Comparison of ENCODE assay signal across 8 cellular contexts in the genomic region with DNA sequence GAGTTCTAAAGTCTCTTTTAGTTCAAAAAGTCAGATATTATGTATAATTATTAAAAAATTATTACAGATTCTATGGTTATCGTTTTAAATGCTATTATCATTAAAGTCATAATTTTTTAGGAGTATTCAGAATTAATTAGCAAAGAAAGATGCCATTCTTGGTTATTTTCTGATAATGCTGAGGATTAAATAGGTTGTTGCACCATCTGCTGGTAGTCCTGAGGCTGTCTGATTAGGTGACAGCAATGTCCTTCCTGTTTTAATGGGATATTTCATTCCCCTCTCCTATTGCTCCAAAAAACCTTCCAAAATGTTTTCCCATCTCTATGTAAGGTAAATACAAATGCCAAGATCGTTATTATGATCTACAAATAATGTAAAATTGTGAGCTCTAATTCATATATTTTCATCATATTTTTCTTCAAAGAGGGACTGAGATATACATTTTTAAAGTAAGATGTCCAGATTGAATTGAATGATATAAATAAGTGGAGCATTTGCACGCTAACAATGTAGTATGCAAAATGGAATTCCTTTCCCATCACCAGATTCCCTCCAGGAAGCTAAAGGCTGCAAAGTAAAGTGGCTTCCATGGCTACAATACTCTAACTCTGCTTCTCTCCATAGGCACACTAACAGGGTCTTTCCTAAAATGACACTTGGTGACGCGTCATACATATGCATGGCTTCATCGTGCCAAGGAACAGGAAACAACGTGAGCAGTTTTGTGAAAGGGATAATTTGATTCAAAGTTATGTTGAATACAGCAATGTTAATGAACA. TPM values are rescaled to one million over a fixed set of nuclear protein-coding genes. Genes with fewer than 3 reads are reported as not detected.
DNase-seq lines count a peak whose midpoint lies in the region; ATAC-seq and TF ChIP-seq lines count a peak whose summit lies in the region.

No MANE protein-coding gene starts in this region.

- H3K27me3 Mint-ChIP-seq in T-helper 2 cell treated with Interferon-gamma antibody and Interleukin-4, amounts not matched to agents 5 μg/mL and 100 μg/mL, for 36 hours (ENCODE audit: low read depth): peaks cover 30% of the 10 kb centered on the region

- H2AFZ ChIP-seq in ACC112 (ENCODE audit: low read length, unreplicated experiment): peak overlapping the region; percentile 86

- TF ChIP-seq POLR2A in sigmoid colon (IDR thresholded peaks at IDR 0.05): no peak

- H3K4me1 Mint-ChIP-seq in T-helper 2 cell treated with Interferon-gamma antibody and Interleukin-4, amounts not matched to agents 5 μg/mL and 100 μg/mL, for 36 hours (ENCODE audit: low read depth): no peaks in the 10 kb centered on the region

- peak; percentile 42 for TF ChIP-seq CTCF in GM10248 (IDR thresholded peaks at IDR 0.05; ENCODE audit: control extremely low read depth, extremely low read depth, low read depth, missing control alignments)
- peak; percentile 47 to 79 (median 64) for TF ChIP-seq CTCF in sigmoid colon (IDR thresholded peaks at IDR 0.05)

- H3K27ac Mint-ChIP-seq in T-helper 2 cell treated with Interferon-gamma antibody and Interleukin-4, amounts not matched to agents 5 μg/mL and 100 μg/mL, for 36 hours: no peak overlapping the region

- no peaks in the 10 kb centered on the region for H3K9me3 ChIP-seq in sigmoid colon

- H3K4me3 Mint-ChIP-seq in T-helper 2 cell treated with Interferon-gamma antibody and Interleukin-4, amounts not matched to agents 5 μg/mL and 100 μg/mL, for 36 hours: no peak overlapping the region

- H3K4me3 ChIP-seq in ACC112 (ENCODE audit: low read depth, low read length) (no peak overlapping the region), sigmoid colon (no peak overlapping the region)

- H3K4me1 ChIP-seq in ACC112 (ENCODE audit: control insufficient read depth, insufficient read depth, low read length, unreplicated experiment): peaks cover 75% of the 10 kb centered on the region
- peaks cover 0 to 40% (median 28%) of the 10 kb centered on the region in 4 donors for H3K4me1 ChIP-seq in sigmoid colon

- 55 to 57% methylated on average over 7 of the region's 7 CpGs for WGBS in sigmoid colon, 2 donors

- intact Hi-C loops in sigmoid colon (cut with DNase I): loop anchor here (2.0 to 10.0 kb wide), 2 partner anchors 112 to 1528 kb away; no protein-coding TSS in a partner anchor

- H3K9me3 Mint-ChIP-seq in T-helper 2 cell treated with Interferon-gamma antibody and Interleukin-4, amounts not matched to agents 5 μg/mL and 100 μg/mL, for 36 hours: no peaks in the 10 kb centered on the region

- TF ChIP-seq EP300 in sigmoid colon (IDR thresholded peaks at IDR 0.05): no peak

- POLR2A ChIA-PET in GM10248 (lab: Yijun Ruan, JAX): no interaction called here

- no peaks in the 10 kb centered on the region for H3K36me3 ChIP-seq in ACC112 (ENCODE audit: insufficient read depth, low read length)
- H3K36me3 ChIP-seq in sigmoid colon: no peaks in the 10 kb centered on the region

- CTCF ChIA-PET in GM10248 (lab: Yijun Ruan, JAX): interaction anchor here (0.7 to 4.0 kb wide), 9 partner anchors 9 to 1571 kb away, joined by 3 to 32 read pairs (median 5); no protein-coding TSS in a partner anchor

- in situ Hi-C loops in SK-MEL-5 (cut with HindIII; ENCODE audit: low pct_unique_long_range_greater_than_20kb, low sequenced_read_pairs): no loop called here

- H3K27ac ChIP-seq in ACC112 (ENCODE audit: low read depth, low read length) (peak overlapping the region; percentile 74), sigmoid colon (peak overlapping the region in 2 of 4 donors; percentile 1 to 58)

- DNase-seq in GM10248 (ENCODE audit: extremely low spot score) (no peak), SK-MEL-5 (ENCODE audit: low read depth, low spot score) (peak; percentile 68), globus pallidus (ENCODE audit: low spot score) (peak; percentile 13), sigmoid colon (no peak), COLO829 (ENCODE audit: low spot score) (no peak)
- DNase-seq in T-helper 2 cell treated with Interferon-gamma antibody and Interleukin-4, amounts not matched to agents 5 μg/mL and 100 μg/mL, for 36 hours (ENCODE audit: low spot score): no peak

- no peaks in the 10 kb centered on the region for H3K36me3 Mint-ChIP-seq in T-helper 2 cell treated with Interferon-gamma antibody and Interleukin-4, amounts not matched to agents 5 μg/mL and 100 μg/mL, for 36 hours (ENCODE audit: low read depth)

- H3K79me2 ChIP-seq in ACC112 (ENCODE audit: control insufficient read depth, insufficient read depth, low read length, unreplicated experiment): no peaks in the 10 kb centered on the region

- no peaks in the 10 kb centered on the region for H3K27me3 ChIP-seq in ACC112 (ENCODE audit: insufficient read depth, low read length)
- no peaks in the 10 kb centered on the region for H3K27me3 ChIP-seq in sigmoid colon

- no peak for ATAC-seq in HG02884 (IDR thresholded peaks at IDR 0.05; ENCODE audit: unreplicated experiment)

RNA-seq across cellular contexts. Expression of gene AKR1E2, which starts 58.8 kb away (rescaled TPM):
- total RNA-seq in SK-MEL-5 (2014; rRNA removed; shearing (Covaris generic)): 7.1 and 8.1 TPM in 2 replicates
- polyA plus RNA-seq in SK-MEL-5 (2015; cell fraction: cytosol; rRNA removed): 4.0 and 5.2 TPM in 2 replicates
- polyA plus RNA-seq in SK-MEL-5 (2015; cell fraction: nucleus; rRNA removed): 14.9 and 26.9 TPM in 2 replicates
- total RNA-seq in sigmoid colon: 10 to 100 TPM; 12.0 to 32.5 (median 16.2) TPM
- polyA plus RNA-seq in sigmoid colon: 1 to 10 TPM in 1 of 3 donors, under 1 TPM in 1, not detected in 1; 0.69 to 1.7 TPM

Comparison
In these comparisons a context has a peak if more than half of its experiments do, and no peak if none do; other contexts are left out.
1. DNase-seq: peak in SK-MEL-5 (single experiment) and globus pallidus (single experiment); none in GM10248 (single experiment), sigmoid colon (single experiment), T-helper 2 cell treated with Interferon-gamma antibody and Interleukin-4, amounts not matched to agents 5 μg/mL and 100 μg/mL, for 36 hours (single experiment) and COLO829 (single experiment).